In genomic region chr9:114501786-114502682, GRCh38 we compare ENCODE assay signal across 8 cellular contexts. TPM values are rescaled to one million over a fixed set of nuclear protein-coding genes. Genes with fewer than 3 reads are reported as not detected.
DNase-seq lines count a peak whose midpoint lies in the region; ATAC-seq, FAIRE-seq and TF ChIP-seq lines count a peak whose summit lies in the region.

No MANE protein-coding gene starts in this region.

- POLR2A ChIA-PET in naive thymus-derived CD8-positive, alpha-beta T cell (lab: Charles Lee), result no interaction called here

- peaks cover 0 to 3% (median 0%) of the 10 kb centered on the region in 5 donors for H3K27me3 Mint-ChIP-seq in naive thymus-derived CD8-positive, alpha-beta T cell

- H3K4me1 Mint-ChIP-seq in naive thymus-derived CD8-positive, alpha-beta T cell, result peaks cover 7 to 35% (median 20%) of the 10 kb centered on the region in 4 donors

- H3K27ac ChIP-seq in upper lobe of right lung, result no peak overlapping the region

- FAIRE-seq in bronchial epithelial cell (lab: Jason Lieb, UNC), result no peak

- no peak overlapping the region for H3K4me3 ChIP-seq in bronchial epithelial cell (ENCODE audit: low read depth, low read length)
- no peak overlapping the region for H3K4me3 ChIP-seq in upper lobe of right lung

- no peaks in the 10 kb centered on the region for H3K9me3 Mint-ChIP-seq in naive thymus-derived CD8-positive, alpha-beta T cell

- no peak for TF ChIP-seq CTCF in bronchial epithelial cell (IDR thresholded peaks at IDR 0.05; ENCODE audit: insufficient read depth, low read length, severe bottlenecking)
- no peak for TF ChIP-seq CTCF in upper lobe of right lung (IDR thresholded peaks at IDR 0.05)

- no peaks in the 10 kb centered on the region for H3K36me3 Mint-ChIP-seq in naive thymus-derived CD8-positive, alpha-beta T cell

- peak overlapping the region in 7 of 10 donors; percentile 9 to 88 (median 35) for H3K27ac Mint-ChIP-seq in naive thymus-derived CD8-positive, alpha-beta T cell

- no peaks in the 10 kb centered on the region for H3K36me3 ChIP-seq in bronchial epithelial cell (ENCODE audit: control insufficient read depth, insufficient read depth, low read length)
- H3K36me3 ChIP-seq in upper lobe of right lung, result no peaks in the 10 kb centered on the region

- DNase-seq in COR-L47 (lab: John Stamatoyannopoulos, UW) (peak; percentile 65), NCI-H1092 (lab: John Stamatoyannopoulos, UW) (peak; percentile 39), bronchial epithelial cell (ENCODE audit: low read depth) (peak; percentile 49), upper lobe of right lung (no peak), Right ventricle myocardium inferior (ENCODE audit: missing footprints) (no peak), T1000 (lab: John Stamatoyannopoulos, UW) (no peak)
- no peak for DNase-seq in naive thymus-derived CD8-positive, alpha-beta T cell

- H3K4me3 Mint-ChIP-seq in naive thymus-derived CD8-positive, alpha-beta T cell, result peak overlapping the region in 4 of 10 donors; percentile 13 to 86 (median 64)

- intact Hi-C loops in upper lobe of right lung (cut with DNase I) (no loop called here), Right ventricle myocardium inferior (cut with DNase I) (no loop called here)

- no peaks in the 10 kb centered on the region for H3K9me3 ChIP-seq in upper lobe of right lung

- ATAC-seq in naive thymus-derived CD8-positive, alpha-beta T cell, result no peak
- ATAC-seq in upper lobe of right lung (no peak), GM21390 (IDR thresholded peaks at IDR 0.05; ENCODE audit: unreplicated experiment) (no peak), Right ventricle myocardium inferior (no peak)

- H3K27me3 ChIP-seq in bronchial epithelial cell (ENCODE audit: control insufficient read depth, insufficient read depth, low read length), result peaks cover 6% of the 10 kb centered on the region
- peaks cover 12% of the 10 kb centered on the region for H3K27me3 ChIP-seq in upper lobe of right lung

- peaks cover 2% of the 10 kb centered on the region for H3K4me1 ChIP-seq in upper lobe of right lung

RNA-seq across cellular contexts. Expression of gene WHRN, which starts 3.2 kb away (rescaled TPM):
- total RNA-seq in bronchial epithelial cell, result 0.53 and 0.77 TPM in 2 replicates
- 1 to 10 TPM; 3.3 to 4.2 TPM for total RNA-seq in naive thymus-derived CD8-positive, alpha-beta T cell
- under 1 TPM; 0.17 to 0.56 (median 0.43) TPM for polyA plus RNA-seq in naive thymus-derived CD8-positive, alpha-beta T cell
- total RNA-seq in upper lobe of right lung, result 3.1 TPM
- 0.49 TPM for total RNA-seq in Right ventricle myocardium inferior

Comparison
In these comparisons a context has a peak if more than half of its experiments do, and no peak if none do; other contexts are left out.
1. DNase-seq: peak in COR-L47 (single experiment), NCI-H1092 (single experiment) and bronchial epithelial cell (single experiment); none in naive thymus-derived CD8-positive, alpha-beta T cell (0 of 10), upper lobe of right lung (single experiment), Right ventricle myocardium inferior (single experiment) and T1000 (single experiment).